In the genomic region with DNA sequence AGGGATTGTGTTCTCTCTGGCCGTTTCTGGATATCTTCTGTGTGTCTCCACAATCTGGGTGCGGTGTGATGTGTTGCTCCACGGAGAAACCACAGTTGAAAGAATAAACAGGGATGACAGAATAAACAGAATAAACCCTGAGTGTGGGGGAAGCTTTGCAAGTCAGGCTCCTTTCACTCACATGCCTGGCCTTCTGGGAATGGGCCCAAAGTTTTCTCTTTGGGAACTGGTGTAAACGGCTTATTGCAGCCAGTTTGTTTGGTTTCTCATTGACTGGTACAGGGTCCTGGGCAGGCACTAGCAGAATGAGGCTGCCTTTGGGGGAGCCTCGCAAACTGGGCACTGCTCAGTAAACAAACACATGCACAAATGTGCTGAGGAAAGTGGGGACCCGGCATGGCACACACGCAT, we compare ENCODE assay signal across 14 cellular contexts.
DNase-seq lines count a peak whose midpoint lies in the region; ATAC-seq and TF ChIP-seq lines count a peak whose summit lies in the region.
"Had no signal": no experiment of that assay in that cellular context is flagged by ENCODE, and none has a peak within 500 bp of the region (broad histone marks: within the 10 kb centered on the region; RNA-seq: fewer than 3 reads in every experiment).

No MANE protein-coding gene starts in this region.

- WGBS in right lobe of liver (ENCODE audit: insufficient coverage, low coverage, low lambda C conversion rate, missing lambda C conversion rate), result 21% methylated on average over 7 of the region's 7 CpGs

- no peak for TF ChIP-seq POLR2A in right lobe of liver (IDR thresholded peaks at IDR 0.05)

- intact Hi-C loops in dorsolateral prefrontal cortex (cut with DNase I) (loop anchor here in 1 of 2 donors (10.0 kb wide), 1 partner anchor 394 kb away; no protein-coding TSS in a partner anchor), right lobe of liver (cut with DNase I) (no loop called here)

- peak in 1 of 56 donors; percentile 7 for TF ChIP-seq CTCF in dorsolateral prefrontal cortex (IDR thresholded peaks at IDR 0.05 in 54 of 56, conservative IDR thresholded peaks at IDR 0.05 in 2 of 56; ENCODE audit: low read depth in 1 of 56, partially characterized antibody in 56 of 56)
- no peak for TF ChIP-seq CTCF in right lobe of liver (IDR thresholded peaks at IDR 0.05)

- H3K27me3 ChIP-seq in dorsolateral prefrontal cortex (no peaks in the 10 kb centered on the region), right lobe of liver (no peaks in the 10 kb centered on the region)
- H3K27me3 ChIP-seq: cardiac muscle cell, MG63 had no signal

- no peaks in the 10 kb centered on the region for H3K9me3 ChIP-seq in right lobe of liver
- H3K9me3 ChIP-seq: MG63 had no signal

- H3K27ac ChIP-seq in dorsolateral prefrontal cortex (peak overlapping the region in 58 of 59 donors; percentile 3 to 94 (median 83)), right lobe of liver (peak overlapping the region; percentile 13 to 66 (median 50)), substantia nigra (ENCODE audit: low read depth, low read length, poor library complexity, severe bottlenecking) (peak overlapping the region; percentile 88)
- H3K27ac ChIP-seq: cardiac muscle cell had no signal

- peaks cover 0 to 66% (median 26%) of the 10 kb centered on the region in 4 donors for H3K4me1 ChIP-seq in right lobe of liver

- no peaks in the 10 kb centered on the region for H3K36me3 ChIP-seq in right lobe of liver
- H3K36me3 ChIP-seq: cardiac muscle cell, MG63 had no signal

- ATAC-seq in right lobe of liver, result peak; percentile 74 to 86 (median 80)
- ATAC-seq: CD8-positive, alpha-beta T cell; stimulated activated naive CD8-positive, alpha-beta T cell treated with anti-CD3 and anti-CD28 coated beads, Interleukin-15, Interleukin-2, amounts not matched to agents 100 U/mL and 50 U/mL, for 24 hours had no signal

- H3K4me3 ChIP-seq in dorsolateral prefrontal cortex, result peak overlapping the region in 27 of 59 donors; percentile 2 to 43 (median 14)
- no peak overlapping the region for H3K4me3 ChIP-seq in right lobe of liver
- H3K4me3 ChIP-seq: cardiac muscle cell, MG63 had no signal

- DNase-seq in RPMI7951 (ENCODE audit: low read depth) (peak; percentile 43), dorsolateral prefrontal cortex (peak in 7 of 10 donors; percentile 27 to 51 (median 48)), right lobe of liver (peak; percentile 41 to 84 (median 69)), substantia nigra (lab: John Stamatoyannopoulos, UW) (peak in 22 of 49 donors; percentile 13 to 76 (median 48)), SW480 (ENCODE audit: low spot score) (no peak), HUDEP-2 (lab: John Stamatoyannopoulos, UW; ENCODE audit: unreplicated experiment in 76 of 76) (no peak), NCI-H2171 (lab: John Stamatoyannopoulos, UW) (no peak), ureter (ENCODE audit: low spot score) (no peak)
- DNase-seq: CD8-positive, alpha-beta T cell; EL; MG63; NCI-H226; stimulated activated naive CD8-positive, alpha-beta T cell treated with anti-CD3 and anti-CD28 coated beads, Interleukin-15, Interleukin-2, amounts not matched to agents 100 U/mL and 50 U/mL, for 24 hours had no signal

Comparison
In these comparisons a context has a peak if more than half of its experiments do, and no peak if none do; other contexts are left out.
1. DNase-seq: peak in RPMI7951 (single experiment), dorsolateral prefrontal cortex (7 of 10) and right lobe of liver (3 of 3); none in SW480 (single experiment), HUDEP-2 (0 of 76), NCI-H2171 (single experiment) and ureter (single experiment).
2. Peak in every context shown above with its lines, with median percentiles within 50 percentile points of each other: H3K27ac ChIP-seq.